8 cellular contexts compared by ENCODE assay signal in the genomic region with DNA sequence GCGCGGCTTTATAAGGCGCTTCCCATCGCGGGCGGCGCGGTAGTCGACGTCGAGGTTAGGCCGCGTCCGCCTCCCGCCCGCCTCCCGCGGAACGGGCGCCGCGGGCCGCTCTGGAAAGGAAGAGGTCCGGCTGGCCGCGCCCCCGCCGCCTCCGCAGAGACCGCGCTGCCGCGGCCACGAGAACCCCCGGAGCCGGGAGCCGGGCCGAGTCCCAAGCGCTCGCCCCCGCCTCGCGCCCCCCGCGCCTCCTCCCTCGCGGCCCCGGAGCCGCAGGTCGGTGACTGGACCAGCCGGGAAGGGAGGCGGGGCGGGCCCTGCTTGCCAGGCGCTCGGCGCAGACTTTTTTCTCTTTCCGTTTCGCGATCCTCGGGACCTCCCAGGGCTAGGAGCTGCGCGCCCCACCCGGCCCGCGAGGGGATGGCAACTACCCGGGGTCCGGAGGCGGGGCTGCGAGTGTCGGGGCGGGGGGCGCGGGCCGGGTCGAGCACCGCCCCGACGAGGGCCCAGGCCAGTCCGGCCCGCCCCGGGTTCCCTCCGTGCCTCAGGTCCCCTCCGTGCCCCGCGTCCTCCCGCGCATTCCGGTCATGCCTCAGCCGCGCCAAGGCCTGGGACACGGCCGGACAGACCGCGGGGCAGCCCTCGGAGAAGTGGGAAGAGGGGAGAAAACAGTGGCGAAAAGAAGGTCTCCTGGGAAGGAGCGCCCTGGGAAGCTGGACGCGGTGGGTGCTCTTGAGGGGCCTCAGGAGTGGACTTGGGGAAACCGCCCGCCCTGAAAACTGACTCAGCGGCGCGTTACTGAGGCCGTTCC. TPM values are rescaled to one million over a fixed set of nuclear protein-coding genes. Genes with fewer than 3 reads are reported as not detected.
DNase-seq lines count a peak whose midpoint lies in the region; ATAC-seq and TF ChIP-seq lines count a peak whose summit lies in the region.

No MANE protein-coding gene starts in this region.

- peak overlapping the region; percentile 86 for H3K27ac ChIP-seq in angular gyrus (ENCODE audit: low read depth, low read length)
- peak overlapping the region; percentile 94 to 97 for H3K27ac ChIP-seq in prostate gland
- H3K27ac ChIP-seq in uterus, result peak overlapping the region; percentile 95

- H3K4me3 Mint-ChIP-seq in T-helper 1 cell treated with Interleukin-12 subunit alpha and Interleukin-12 subunit beta and Interleukin-4 antibody, amounts not matched to agents 30 μg/mL and 1 μg/mL, for 36 hours, result peak overlapping the region; percentile 4

- TF ChIP-seq CTCF in prostate gland (IDR thresholded peaks at IDR 0.05) (peak in 2 of 4 experiments; percentile 32 to 39), uterus (IDR thresholded peaks at IDR 0.05) (peak; percentile 9 to 62 (median 46))

- intact Hi-C loops in left ventricle myocardium superior (cut with micrococcal nuclease), result loop anchor here (10.0 kb wide), 1 partner anchor 73 kb away; no protein-coding TSS in a partner anchor
- intact Hi-C loops in prostate gland (cut with DNase I), result loop anchor here (2.0 kb wide), 3 partner anchors 51 to 97 kb away; a partner anchor contains a TSS
- intact Hi-C loops in uterus (cut with DNase I; ENCODE audit: low total_unique reads), result no loop called here

- H3K4me1 ChIP-seq in prostate gland (replicated peaks) (peaks cover 12% of the 10 kb centered on the region), uterus (peaks cover 10 to 21% of the 10 kb centered on the region in 2 donors)

- DNase-seq in COLO829 (ENCODE audit: low spot score) (peak; percentile 77), HPDE6-E6E7 (ENCODE audit: extremely low spot score) (peak; percentile 76), left ventricle myocardium superior (peak; percentile 93), prostate gland (ENCODE audit: low spot score) (peak; percentile 80), uterus (peak; percentile 90 to 94)

- H3K9me3 Mint-ChIP-seq in T-helper 1 cell treated with Interleukin-12 subunit alpha and Interleukin-12 subunit beta and Interleukin-4 antibody, amounts not matched to agents 30 μg/mL and 1 μg/mL, for 36 hours, result no peaks in the 10 kb centered on the region

- TF ChIP-seq POLR2A in prostate gland (IDR thresholded peaks at IDR 0.05) (peak; percentile 72), uterus (IDR thresholded peaks at IDR 0.05) (peak; percentile 54 to 86)

- ATAC-seq in GM19467 (IDR thresholded peaks at IDR 0.05; ENCODE audit: unreplicated experiment), result peak; percentile 71
- ATAC-seq in left ventricle myocardium superior, result peak; percentile 78

- H3K36me3 Mint-ChIP-seq in T-helper 1 cell treated with Interleukin-12 subunit alpha and Interleukin-12 subunit beta and Interleukin-4 antibody, amounts not matched to agents 30 μg/mL and 1 μg/mL, for 36 hours (ENCODE audit: low read depth), result no peaks in the 10 kb centered on the region

- H3K36me3 ChIP-seq in prostate gland, result no peaks in the 10 kb centered on the region
- no peaks in the 10 kb centered on the region for H3K36me3 ChIP-seq in uterus

- no peak overlapping the region for H3K27ac Mint-ChIP-seq in T-helper 1 cell treated with Interleukin-12 subunit alpha and Interleukin-12 subunit beta and Interleukin-4 antibody, amounts not matched to agents 30 μg/mL and 1 μg/mL, for 36 hours

- H3K4me3 ChIP-seq in prostate gland (peak overlapping the region; percentile 60 to 79), uterus (peak overlapping the region; percentile 51 to 87)

- under 1% methylated on average over 55 of the region's 105 CpGs for WGBS in prostate gland

- peaks cover 73% of the 10 kb centered on the region for H3K27me3 Mint-ChIP-seq in T-helper 1 cell treated with Interleukin-12 subunit alpha and Interleukin-12 subunit beta and Interleukin-4 antibody, amounts not matched to agents 30 μg/mL and 1 μg/mL, for 36 hours (ENCODE audit: low read depth)

- H3K9me3 ChIP-seq in prostate gland (no peaks in the 10 kb centered on the region), uterus (no peaks in the 10 kb centered on the region)

- H3K4me1 Mint-ChIP-seq in T-helper 1 cell treated with Interleukin-12 subunit alpha and Interleukin-12 subunit beta and Interleukin-4 antibody, amounts not matched to agents 30 μg/mL and 1 μg/mL, for 36 hours (ENCODE audit: low read depth), result peaks cover 3% of the 10 kb centered on the region

- H3K27me3 ChIP-seq in prostate gland (replicated peaks; ENCODE audit: insufficient read depth) (no peaks in the 10 kb centered on the region), uterus (no peaks in the 10 kb centered on the region)

RNA-seq across cellular contexts. Expression of a gene that starts 0.4 kb away (rescaled TPM):
- total RNA-seq in left ventricle myocardium superior, result 25.0 TPM
- 10 to 100 TPM; 40.5 to 59.5 TPM for total RNA-seq in prostate gland
- 10 to 100 TPM; 15.6 to 42.4 (median 31.0) TPM for total RNA-seq in uterus

Comparison
In these comparisons a context has a peak if more than half of its experiments do, and no peak if none do; other contexts are left out.
1. Peak in every context shown above with its lines: DNase-seq, ATAC-seq, H3K4me3 ChIP-seq and H3K27ac ChIP-seq.